In genomic region chr18:28458751-28459150, GRCh38 we compare ENCODE assay signal across 27 cellular contexts.
"Had no signal": no experiment of that assay in that cellular context is flagged by ENCODE, and none has a peak within 500 bp of the region (broad histone marks: within the 10 kb centered on the region; RNA-seq: fewer than 3 reads in every experiment).

No MANE protein-coding gene starts in this region.

- H3K27me3 ChIP-seq: neutrophil, pancreas, right atrium auricular region, right lobe of liver, sigmoid colon, stomach, suprapubic skin, testis, tibial artery, transverse colon, upper lobe of right lung, uterus had no signal

- H3K4me3 ChIP-seq: pancreas, prostate gland, right atrium auricular region, right lobe of liver, sigmoid colon, stomach, suprapubic skin, testis, tibial artery, transverse colon, upper lobe of right lung, uterus had no signal

- H3K27ac ChIP-seq: neutrophil, pancreas, prostate gland, right atrium auricular region, right lobe of liver, sigmoid colon, stomach, suprapubic skin, testis, tibial artery, transverse colon, upper lobe of right lung, uterus had no signal

- FAIRE-seq: pancreas, small intestine had no signal

- H3K4me1 ChIP-seq: pancreas, prostate gland, right atrium auricular region, right lobe of liver, sigmoid colon, stomach, suprapubic skin, testis, tibial artery, transverse colon, upper lobe of right lung, uterus had no signal

- H3K9me3 ChIP-seq: neutrophil, pancreas, prostate gland, right atrium auricular region, right lobe of liver, sigmoid colon, stomach, suprapubic skin, testis, tibial artery, transverse colon, upper lobe of right lung, uterus had no signal

- ATAC-seq: naive thymus-derived CD8-positive, alpha-beta T cell; natural killer cell treated with Interleukin-12 subunit alpha and Interleukin-12 subunit beta and Interleukin-15 and Interleukin-18, amount 100 ng/mL, for 72 hours; pancreas; stimulated activated effector memory CD8-positive, alpha-beta T cell treated with anti-CD3 and anti-CD28 coated beads, Interleukin-12 subunit alpha, Interleukin-12 subunit beta, amount 100 ng/mL, for 72 hours; stimulated activated naive B cell treated with anti-CD40 and anti-IgM and Interleukin-4, amounts not matched to agents 10 μg/mL and 1 μg/mL and 100 μg/mL, for 72 hours; upper lobe of right lung had no signal

- H3K36me3 ChIP-seq: neutrophil, pancreas, prostate gland, right atrium auricular region, right lobe of liver, sigmoid colon, stomach, suprapubic skin, tibial artery, transverse colon, upper lobe of right lung, uterus had no signal

- DNase-seq: naive thymus-derived CD8-positive, alpha-beta T cell; nephron progenitor cell; nucleus accumbens; pancreas; retina; right lobe of liver; sigmoid colon; small intestine; stimulated activated CD4-positive, alpha-beta T cell treated with anti-CD3 and anti-CD28 coated beads, Interleukin-15, amount 100 ng/mL, for 24 hours; stimulated activated CD4-positive, alpha-beta T cell treated with anti-CD3 and anti-CD28 coated beads, Interleukin-2, amount 100 ng/mL, for 24 hours; stimulated activated CD4-positive, alpha-beta T cell treated with anti-CD3 and anti-CD28 coated beads, Interleukin-2, amount 100 ng/mL, for 48 hours; stimulated activated CD4-positive, alpha-beta T cell treated with anti-CD3 and anti-CD28 coated beads, Interleukin-4, amount 100 ng/mL, for 24 hours; stimulated activated naive B cell treated with anti-CD40 and anti-IgM and Interleukin-4, amounts not matched to agents 10 μg/mL and 1 μg/mL and 100 μg/mL, for 72 hours; stimulated activated naive CD4-positive, alpha-beta T cell treated with Interleukin-2 at 50 U/mL for 16 hours; stomach; substantia nigra; testis; tibial artery; transverse colon; upper lobe of right lung; uterus had no signal
